ENCODE assay signal across 16 cellular contexts in the genomic region with DNA sequence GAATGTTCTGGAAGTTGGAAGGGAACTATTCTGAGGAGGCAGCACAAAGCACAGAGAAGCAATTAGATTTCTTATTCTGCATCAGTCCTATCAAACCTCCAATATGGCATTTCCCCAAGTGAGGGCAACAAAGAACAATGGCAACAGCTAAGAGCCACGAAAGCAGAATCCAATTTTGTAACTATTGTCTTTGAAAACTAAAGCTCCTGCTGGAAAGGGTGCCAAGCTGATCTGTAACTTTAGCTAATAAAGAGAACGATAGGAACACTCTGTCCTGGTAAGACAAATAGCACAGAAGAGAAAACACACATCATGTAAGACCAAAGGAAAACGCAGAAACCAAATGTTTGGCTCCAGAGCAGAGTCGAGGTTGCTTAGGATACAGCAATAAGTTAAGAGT.
DNase-seq lines count a peak whose midpoint lies in the region; ATAC-seq and TF ChIP-seq lines count a peak whose summit lies in the region.
"Had no signal": no experiment of that assay in that cellular context is flagged by ENCODE, and none has a peak within 500 bp of the region (broad histone marks: within the 10 kb centered on the region; RNA-seq: fewer than 3 reads in every experiment).

No MANE protein-coding gene starts in this region.

- no peaks in the 10 kb centered on the region for H3K36me3 ChIP-seq in gastrocnemius medialis
- H3K36me3 ChIP-seq: SJSA1 had no signal

- TF ChIP-seq POLR2A in gastrocnemius medialis (IDR thresholded peaks at IDR 0.05), result no peak

- intact Hi-C loops in gastrocnemius medialis (cut with DNase I; ENCODE audit: low total_unique reads), result no loop called here

- DNase-seq in NCI-H82 treated with DMSO at 0.1 percent for 48 hours (lab: John Stamatoyannopoulos, UW; ENCODE audit: unreplicated experiment) (peak; percentile 62), caudate nucleus (lab: John Stamatoyannopoulos, UW) (peak in 4 of 61 donors; percentile 3 to 41 (median 21)), superior temporal gyrus (ENCODE audit: extremely low spot score) (peak; percentile 73), DMS 273 (lab: John Stamatoyannopoulos, UW; ENCODE audit: unreplicated experiment) (no peak), NCI-H1694 treated with DMSO at 0.1 percent for 48 hours (lab: John Stamatoyannopoulos, UW) (no peak), gastrocnemius medialis (no peak), NCI-H446 treated with DMSO at 0.1 percent for 48 hours (lab: John Stamatoyannopoulos, UW) (no peak)
- DNase-seq: DMS153, H9, IMR-90, NCI-H1417, NCI-H2029, NCI-H524, PC-3 had no signal

- TF ChIP-seq CTCF in gastrocnemius medialis (IDR thresholded peaks at IDR 0.05 in 4 of 5, conservative IDR thresholded peaks at IDR 0.05 in 1 of 5), result no peak

- H3K4me3 ChIP-seq in gastrocnemius medialis, result no peak overlapping the region
- H3K4me3 ChIP-seq: SJSA1 had no signal

- ATAC-seq in gastrocnemius medialis, result no peak
- ATAC-seq: PC-3 had no signal

- in situ Hi-C loops in gastrocnemius medialis (cut with MboI; ENCODE audit: low sequenced_read_pairs in 4 of 4), result no loop called here

- H3K27ac ChIP-seq in caudate nucleus (ENCODE audit: low read depth, low read length), result peak overlapping the region; percentile 71
- peak overlapping the region; percentile 69 for H3K27ac ChIP-seq in layer of hippocampus (ENCODE audit: low read depth, low read length)
- no peak overlapping the region for H3K27ac ChIP-seq in gastrocnemius medialis
- H3K27ac ChIP-seq: SJSA1 had no signal

- no peaks in the 10 kb centered on the region for H3K9me3 ChIP-seq in gastrocnemius medialis
- H3K9me3 ChIP-seq: SJSA1 had no signal

- H3K4me1 ChIP-seq in gastrocnemius medialis, result no peaks in the 10 kb centered on the region
- H3K4me1 ChIP-seq: SJSA1 had no signal

- H3K27me3 ChIP-seq in layer of hippocampus (ENCODE audit: control insufficient read depth, insufficient read depth, low read length), result no peaks in the 10 kb centered on the region
- H3K27me3 ChIP-seq in gastrocnemius medialis, result no peaks in the 10 kb centered on the region
- H3K27me3 ChIP-seq: SJSA1 had no signal

Comparison
In these comparisons a context has a peak if more than half of its experiments do, and no peak if none do; other contexts are left out.
1. DNase-seq: peak in NCI-H82 treated with DMSO at 0.1 percent for 48 hours (single experiment) and superior temporal gyrus (single experiment); none in DMS 273 (single experiment), NCI-H1694 treated with DMSO at 0.1 percent for 48 hours (single experiment), gastrocnemius medialis (0 of 2) and NCI-H446 treated with DMSO at 0.1 percent for 48 hours (single experiment).
2. H3K27ac ChIP-seq: peak in caudate nucleus (single experiment) and layer of hippocampus (single experiment); none in gastrocnemius medialis (0 of 4).